ENCODE assay signal across 1 cellular context in the genomic region with DNA sequence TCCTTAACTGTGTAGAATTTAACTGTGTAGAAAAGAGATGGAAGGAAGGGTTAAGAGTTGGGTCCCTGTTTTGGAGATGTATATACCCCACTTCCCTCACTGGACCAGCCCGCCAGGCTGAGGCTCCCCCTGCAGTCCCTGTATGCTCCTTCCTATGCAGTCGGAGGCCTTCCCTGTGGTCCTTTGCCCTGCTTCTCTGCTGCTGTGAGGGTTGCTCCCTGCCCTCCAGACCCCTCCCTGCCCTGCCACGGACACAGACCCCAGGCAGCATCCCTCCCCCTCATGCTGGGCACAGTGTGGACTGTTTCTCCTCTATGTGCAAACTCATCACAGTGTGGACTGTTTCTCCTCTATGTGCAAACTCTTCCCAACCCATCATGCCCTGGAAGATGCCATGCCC.
TF ChIP-seq lines count a peak whose summit lies in the region.

No MANE protein-coding gene starts in this region.

TF ChIP-seq in HepG2, 621 proteins besides CTCF, POLR2A, EP300 and RAD21 (continued from another document):
- TF ChIP-seq, protein P1, sequence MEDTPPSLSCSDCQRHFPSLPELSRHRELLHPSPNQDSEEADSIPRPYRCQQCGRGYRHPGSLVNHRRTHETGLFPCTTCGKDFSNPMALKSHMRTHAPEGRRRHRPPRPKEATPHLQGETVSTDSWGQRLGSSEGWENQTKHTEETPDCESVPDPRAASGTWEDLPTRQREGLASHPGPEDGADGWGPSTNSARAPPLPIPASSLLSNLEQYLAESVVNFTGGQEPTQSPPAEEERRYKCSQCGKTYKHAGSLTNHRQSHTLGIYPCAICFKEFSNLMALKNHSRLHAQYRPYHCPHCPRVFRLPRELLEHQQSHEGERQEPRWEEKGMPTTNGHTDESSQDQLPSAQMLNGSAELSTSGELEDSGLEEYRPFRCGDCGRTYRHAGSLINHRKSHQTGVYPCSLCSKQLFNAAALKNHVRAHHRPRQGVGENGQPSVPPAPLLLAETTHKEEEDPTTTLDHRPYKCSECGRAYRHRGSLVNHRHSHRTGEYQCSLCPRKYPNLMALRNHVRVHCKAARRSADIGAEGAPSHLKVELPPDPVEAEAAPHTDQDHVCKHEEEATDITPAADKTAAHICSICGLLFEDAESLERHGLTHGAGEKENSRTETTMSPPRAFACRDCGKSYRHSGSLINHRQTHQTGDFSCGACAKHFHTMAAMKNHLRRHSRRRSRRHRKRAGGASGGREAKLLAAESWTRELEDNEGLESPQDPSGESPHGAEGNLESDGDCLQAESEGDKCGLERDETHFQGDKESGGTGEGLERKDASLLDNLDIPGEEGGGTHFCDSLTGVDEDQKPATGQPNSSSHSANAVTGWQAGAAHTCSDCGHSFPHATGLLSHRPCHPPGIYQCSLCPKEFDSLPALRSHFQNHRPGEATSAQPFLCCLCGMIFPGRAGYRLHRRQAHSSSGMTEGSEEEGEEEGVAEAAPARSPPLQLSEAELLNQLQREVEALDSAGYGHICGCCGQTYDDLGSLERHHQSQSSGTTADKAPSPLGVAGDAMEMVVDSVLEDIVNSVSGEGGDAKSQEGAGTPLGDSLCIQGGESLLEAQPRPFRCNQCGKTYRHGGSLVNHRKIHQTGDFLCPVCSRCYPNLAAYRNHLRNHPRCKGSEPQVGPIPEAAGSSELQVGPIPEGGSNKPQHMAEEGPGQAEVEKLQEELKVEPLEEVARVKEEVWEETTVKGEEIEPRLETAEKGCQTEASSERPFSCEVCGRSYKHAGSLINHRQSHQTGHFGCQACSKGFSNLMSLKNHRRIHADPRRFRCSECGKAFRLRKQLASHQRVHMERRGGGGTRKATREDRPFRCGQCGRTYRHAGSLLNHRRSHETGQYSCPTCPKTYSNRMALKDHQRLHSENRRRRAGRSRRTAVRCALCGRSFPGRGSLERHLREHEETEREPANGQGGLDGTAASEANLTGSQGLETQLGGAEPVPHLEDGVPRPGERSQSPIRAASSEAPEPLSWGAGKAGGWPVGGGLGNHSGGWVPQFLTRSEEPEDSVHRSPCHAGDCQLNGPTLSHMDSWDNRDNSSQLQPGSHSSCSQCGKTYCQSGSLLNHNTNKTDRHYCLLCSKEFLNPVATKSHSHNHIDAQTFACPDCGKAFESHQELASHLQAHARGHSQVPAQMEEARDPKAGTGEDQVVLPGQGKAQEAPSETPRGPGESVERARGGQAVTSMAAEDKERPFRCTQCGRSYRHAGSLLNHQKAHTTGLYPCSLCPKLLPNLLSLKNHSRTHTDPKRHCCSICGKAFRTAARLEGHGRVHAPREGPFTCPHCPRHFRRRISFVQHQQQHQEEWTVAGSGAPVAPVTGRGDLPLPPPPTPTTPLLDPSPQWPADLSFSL (CRISPR knock-in tag; IDR thresholded peaks at IDR 0.05), result no peak
- TF ChIP-seq STAT6 (CRISPR knock-in tag; IDR thresholded peaks at IDR 0.05; ENCODE audit: borderline replicate concordance), result no peak
- TF ChIP-seq, protein P2, sequence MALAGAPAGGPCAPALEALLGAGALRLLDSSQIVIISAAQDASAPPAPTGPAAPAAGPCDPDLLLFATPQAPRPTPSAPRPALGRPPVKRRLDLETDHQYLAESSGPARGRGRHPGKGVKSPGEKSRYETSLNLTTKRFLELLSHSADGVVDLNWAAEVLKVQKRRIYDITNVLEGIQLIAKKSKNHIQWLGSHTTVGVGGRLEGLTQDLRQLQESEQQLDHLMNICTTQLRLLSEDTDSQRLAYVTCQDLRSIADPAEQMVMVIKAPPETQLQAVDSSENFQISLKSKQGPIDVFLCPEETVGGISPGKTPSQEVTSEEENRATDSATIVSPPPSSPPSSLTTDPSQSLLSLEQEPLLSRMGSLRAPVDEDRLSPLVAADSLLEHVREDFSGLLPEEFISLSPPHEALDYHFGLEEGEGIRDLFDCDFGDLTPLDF (CRISPR knock-in tag; IDR thresholded peaks at IDR 0.05), result no peak
- no peak for TF ChIP-seq AGO2 (optimal IDR thresholded peaks at IDR 0.05; ENCODE audit: low read depth, low read length)
- TF ChIP-seq ZNF281 (CRISPR knock-in tag; IDR thresholded peaks at IDR 0.05; ENCODE audit: borderline replicate concordance), result no peak
- TF ChIP-seq, protein P3, sequence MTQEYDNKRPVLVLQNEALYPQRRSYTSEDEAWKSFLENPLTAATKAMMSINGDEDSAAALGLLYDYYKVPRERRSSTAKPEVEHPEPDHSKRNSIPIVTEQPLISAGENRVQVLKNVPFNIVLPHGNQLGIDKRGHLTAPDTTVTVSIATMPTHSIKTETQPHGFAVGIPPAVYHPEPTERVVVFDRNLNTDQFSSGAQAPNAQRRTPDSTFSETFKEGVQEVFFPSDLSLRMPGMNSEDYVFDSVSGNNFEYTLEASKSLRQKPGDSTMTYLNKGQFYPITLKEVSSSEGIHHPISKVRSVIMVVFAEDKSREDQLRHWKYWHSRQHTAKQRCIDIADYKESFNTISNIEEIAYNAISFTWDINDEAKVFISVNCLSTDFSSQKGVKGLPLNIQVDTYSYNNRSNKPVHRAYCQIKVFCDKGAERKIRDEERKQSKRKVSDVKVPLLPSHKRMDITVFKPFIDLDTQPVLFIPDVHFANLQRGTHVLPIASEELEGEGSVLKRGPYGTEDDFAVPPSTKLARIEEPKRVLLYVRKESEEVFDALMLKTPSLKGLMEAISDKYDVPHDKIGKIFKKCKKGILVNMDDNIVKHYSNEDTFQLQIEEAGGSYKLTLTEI (CRISPR knock-in tag; conservative IDR thresholded peaks at IDR 0.05), result no peak
- TF ChIP-seq ARNT2 (CRISPR knock-in tag; IDR thresholded peaks at IDR 0.05; ENCODE audit: low read depth), result no peak
- TF ChIP-seq NFATC3 (CRISPR knock-in tag; IDR thresholded peaks at IDR 0.05), result no peak
- no peak for TF ChIP-seq ZNF513 (CRISPR knock-in tag; conservative IDR thresholded peaks at IDR 0.05)
- TF ChIP-seq, protein P4, sequence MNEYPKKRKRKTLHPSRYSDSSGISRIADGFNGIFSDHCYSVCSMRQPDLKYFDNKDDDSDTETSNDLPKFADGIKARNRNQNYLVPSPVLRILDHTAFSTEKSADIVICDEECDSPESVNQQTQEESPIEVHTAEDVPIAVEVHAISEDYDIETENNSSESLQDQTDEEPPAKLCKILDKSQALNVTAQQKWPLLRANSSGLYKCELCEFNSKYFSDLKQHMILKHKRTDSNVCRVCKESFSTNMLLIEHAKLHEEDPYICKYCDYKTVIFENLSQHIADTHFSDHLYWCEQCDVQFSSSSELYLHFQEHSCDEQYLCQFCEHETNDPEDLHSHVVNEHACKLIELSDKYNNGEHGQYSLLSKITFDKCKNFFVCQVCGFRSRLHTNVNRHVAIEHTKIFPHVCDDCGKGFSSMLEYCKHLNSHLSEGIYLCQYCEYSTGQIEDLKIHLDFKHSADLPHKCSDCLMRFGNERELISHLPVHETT (CRISPR knock-in tag; conservative IDR thresholded peaks at IDR 0.05), result no peak
- no peak for TF ChIP-seq ZNF782 (CRISPR knock-in tag; IDR thresholded peaks at IDR 0.05; ENCODE audit: borderline replicate concordance)
- TF ChIP-seq, protein P5, sequence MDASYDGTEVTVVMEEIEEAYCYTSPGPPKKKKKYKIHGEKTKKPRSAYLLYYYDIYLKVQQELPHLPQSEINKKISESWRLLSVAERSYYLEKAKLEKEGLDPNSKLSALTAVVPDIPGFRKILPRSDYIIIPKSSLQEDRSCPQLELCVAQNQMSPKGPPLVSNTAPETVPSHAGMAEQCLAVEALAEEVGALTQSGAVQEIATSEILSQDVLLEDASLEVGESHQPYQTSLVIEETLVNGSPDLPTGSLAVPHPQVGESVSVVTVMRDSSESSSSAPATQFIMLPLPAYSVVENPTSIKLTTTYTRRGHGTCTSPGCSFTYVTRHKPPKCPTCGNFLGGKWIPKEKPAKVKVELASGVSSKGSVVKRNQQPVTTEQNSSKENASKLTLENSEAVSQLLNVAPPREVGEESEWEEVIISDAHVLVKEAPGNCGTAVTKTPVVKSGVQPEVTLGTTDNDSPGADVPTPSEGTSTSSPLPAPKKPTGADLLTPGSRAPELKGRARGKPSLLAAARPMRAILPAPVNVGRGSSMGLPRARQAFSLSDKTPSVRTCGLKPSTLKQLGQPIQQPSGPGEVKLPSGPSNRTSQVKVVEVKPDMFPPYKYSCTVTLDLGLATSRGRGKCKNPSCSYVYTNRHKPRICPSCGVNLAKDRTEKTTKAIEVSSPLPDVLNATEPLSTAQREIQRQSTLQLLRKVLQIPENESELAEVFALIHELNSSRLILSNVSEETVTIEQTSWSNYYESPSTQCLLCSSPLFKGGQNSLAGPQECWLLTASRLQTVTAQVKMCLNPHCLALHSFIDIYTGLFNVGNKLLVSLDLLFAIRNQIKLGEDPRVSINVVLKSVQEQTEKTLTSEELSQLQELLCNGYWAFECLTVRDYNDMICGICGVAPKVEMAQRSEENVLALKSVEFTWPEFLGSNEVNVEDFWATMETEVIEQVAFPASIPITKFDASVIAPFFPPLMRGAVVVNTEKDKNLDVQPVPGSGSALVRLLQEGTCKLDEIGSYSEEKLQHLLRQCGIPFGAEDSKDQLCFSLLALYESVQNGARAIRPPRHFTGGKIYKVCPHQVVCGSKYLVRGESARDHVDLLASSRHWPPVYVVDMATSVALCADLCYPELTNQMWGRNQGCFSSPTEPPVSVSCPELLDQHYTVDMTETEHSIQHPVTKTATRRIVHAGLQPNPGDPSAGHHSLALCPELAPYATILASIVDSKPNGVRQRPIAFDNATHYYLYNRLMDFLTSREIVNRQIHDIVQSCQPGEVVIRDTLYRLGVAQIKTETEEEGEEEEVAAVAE (CRISPR knock-in tag; IDR thresholded peaks at IDR 0.05; ENCODE audit: borderline replicate concordance), result no peak
- no peak for TF ChIP-seq POGZ (CRISPR knock-in tag; IDR thresholded peaks at IDR 0.05)
- TF ChIP-seq, protein P6, sequence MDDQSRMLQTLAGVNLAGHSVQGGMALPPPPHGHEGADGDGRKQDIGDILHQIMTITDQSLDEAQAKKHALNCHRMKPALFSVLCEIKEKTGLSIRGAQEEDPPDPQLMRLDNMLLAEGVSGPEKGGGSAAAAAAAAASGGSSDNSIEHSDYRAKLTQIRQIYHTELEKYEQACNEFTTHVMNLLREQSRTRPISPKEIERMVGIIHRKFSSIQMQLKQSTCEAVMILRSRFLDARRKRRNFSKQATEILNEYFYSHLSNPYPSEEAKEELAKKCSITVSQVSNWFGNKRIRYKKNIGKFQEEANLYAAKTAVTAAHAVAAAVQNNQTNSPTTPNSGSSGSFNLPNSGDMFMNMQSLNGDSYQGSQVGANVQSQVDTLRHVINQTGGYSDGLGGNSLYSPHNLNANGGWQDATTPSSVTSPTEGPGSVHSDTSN (CRISPR knock-in tag; IDR thresholded peaks at IDR 0.05; ENCODE audit: borderline replicate concordance), result no peak
- TF ChIP-seq MZF1 (CRISPR knock-in tag; IDR thresholded peaks at IDR 0.05; ENCODE audit: borderline replicate concordance), result no peak
